Comparison of ENCODE assay signal across 16 cellular contexts in genomic region chr17:44637066-44637465, GRCh38. TPM values are rescaled to one million over a fixed set of nuclear protein-coding genes. Genes with fewer than 3 reads are reported as not detected.
DNase-seq lines count a peak whose midpoint lies in the region; FAIRE-seq and TF ChIP-seq lines count a peak whose summit lies in the region.
"Had no signal": no experiment of that assay in that cellular context is flagged by ENCODE, and none has a peak within 500 bp of the region (broad histone marks: within the 10 kb centered on the region; RNA-seq: fewer than 3 reads in every experiment).

No MANE protein-coding gene starts in this region.

- H4K91ac ChIP-seq in neuronal stem cell (ENCODE audit: low read depth, low read length, poor library complexity): no peak overlapping the region

- H3K27me3 ChIP-seq in GM23248 (replicated peaks; ENCODE audit: insufficient read depth) (no peaks in the 10 kb centered on the region), neuronal stem cell (ENCODE audit: control insufficient read depth in 3 of 3, insufficient read depth in 3 of 3, low read depth in 1 of 3, low read length in 3 of 3) (peaks cover 0 to 20% (median 0%) of the 10 kb centered on the region in 3 experiments), dorsolateral prefrontal cortex (peaks cover 0 to 3% (median 0%) of the 10 kb centered on the region in 45 donors), HAP-1 (ENCODE audit: low read depth) (no peaks in the 10 kb centered on the region)

- TF ChIP-seq CTCF in astrocyte of the cerebellum (IDR thresholded peaks at IDR 0.05; ENCODE audit: low read depth, low read length, missing control alignments) (no peak), dorsolateral prefrontal cortex (IDR thresholded peaks at IDR 0.05 in 54 of 56, conservative IDR thresholded peaks at IDR 0.05 in 2 of 56; ENCODE audit: low read depth in 1 of 56, partially characterized antibody in 56 of 56) (no peak)

- H3K14ac ChIP-seq in neuronal stem cell (ENCODE audit: low read length): no peak overlapping the region

- H3K79me1 ChIP-seq in neuronal stem cell (ENCODE audit: low read depth, low read length): no peaks in the 10 kb centered on the region

- H2BK15ac ChIP-seq in neuronal stem cell (ENCODE audit: low read length): no peak overlapping the region

- no peak overlapping the region for H2AK5ac ChIP-seq in neuronal stem cell (ENCODE audit: low read depth, low read length)

- in situ Hi-C loops in GM23248 (cut with MboI): loop anchor here (10.0 to 25.0 kb wide), 2 partner anchors 102 to 425 kb away; partner anchors contain the start of gene UBTF
- in situ Hi-C loops in astrocyte of the cerebellum (cut with HindIII; ENCODE audit: low sequenced_read_pairs): loop anchor here (25.0 kb wide), 1 partner anchor 275 kb away; the partner anchor contains the start of gene FAM171A2
- in situ Hi-C loops in HAP-1 (cut with MboI; ENCODE audit: low sequenced_read_pairs): no loop called here

- WGBS in GM23248 (ENCODE audit: low coverage in 1 of 2, low lambda C conversion rate in 2 of 2, missing lambda C conversion rate in 2 of 2), 2 experiments: 22 to 28% methylated on average over 1 of the region's 1 CpG
- WGBS in neuronal stem cell (ENCODE audit: extremely low coverage in 2 of 2, insufficient read length in 2 of 2, insufficient replicate concordance in 1 of 2), 2 donors: no CpG with 5 or more reads among the region's 1 CpG

- H3K4me2 ChIP-seq in GM23248 (ENCODE audit: unreplicated experiment) (no peak overlapping the region), neuronal stem cell (ENCODE audit: insufficient read depth, low read length, poor library complexity, severe bottlenecking) (no peak overlapping the region)
- H3K4me2 ChIP-seq: PC-9 had no signal

- H3K9me3 ChIP-seq in GM23248 (ENCODE audit: low read depth) (no peaks in the 10 kb centered on the region), neuronal stem cell (replicated peaks in 1 of 2; ENCODE audit: control insufficient read depth in 2 of 2, insufficient read depth in 1 of 2, low read depth in 1 of 2, low read length in 2 of 2) (no peaks in the 10 kb centered on the region), HAP-1 (no peaks in the 10 kb centered on the region)
- H3K9me3 ChIP-seq: BE2C, Caco-2 had no signal

- H3K9me2 ChIP-seq in GM23248 (ENCODE audit: insufficient read depth): no peaks in the 10 kb centered on the region

- H3K4me1 ChIP-seq in GM23248 (ENCODE audit: insufficient read depth) (no peaks in the 10 kb centered on the region), neuronal stem cell (ENCODE audit: control insufficient read depth in 2 of 2, insufficient read depth in 1 of 2, low read depth in 1 of 2, low read length in 2 of 2) (peaks cover 0 to 1% of the 10 kb centered on the region in 2 donors), HAP-1 (peaks cover 3% of the 10 kb centered on the region)
- H3K4me1 ChIP-seq: BE2C, Caco-2 had no signal

- H2AFZ ChIP-seq in GM23248 (0 out of 2 replicates have a peak overlapping the region, but pooled peaks have one; percentile 11), neuronal stem cell (ENCODE audit: low read length) (peak overlapping the region; percentile 33)
- H2AFZ ChIP-seq: PC-9 had no signal

- no peak overlapping the region for H3K27ac ChIP-seq in GM23248
- H3K27ac ChIP-seq in neuronal stem cell (replicated peaks; ENCODE audit: low read length): no peak overlapping the region
- H3K27ac ChIP-seq in dorsolateral prefrontal cortex: no peak overlapping the region
- H3K27ac ChIP-seq: PC-9, RWPE1 had no signal

- no peak overlapping the region for H2BK120ac ChIP-seq in neuronal stem cell (ENCODE audit: low read depth, low read length)

- H2BK5ac ChIP-seq in neuronal stem cell (ENCODE audit: low read length): no peak overlapping the region

- H2BK12ac ChIP-seq in neuronal stem cell (ENCODE audit: low read length): no peak overlapping the region

- H3K36me3 ChIP-seq in GM23248 (ENCODE audit: low read depth): no peaks in the 10 kb centered on the region
- no peaks in the 10 kb centered on the region for H3K36me3 ChIP-seq in neuronal stem cell (replicated peaks in 1 of 2; ENCODE audit: control insufficient read depth in 2 of 2, insufficient read depth in 2 of 2, low read length in 2 of 2)
- no peaks in the 10 kb centered on the region for H3K36me3 ChIP-seq in HAP-1 (replicated peaks)
- H3K36me3 ChIP-seq: BE2C had no signal

- no peak overlapping the region for H4K8ac ChIP-seq in neuronal stem cell (ENCODE audit: low read depth, low read length)

- H3K4me3 ChIP-seq in GM23248 (no peak overlapping the region), astrocyte of the cerebellum (ENCODE audit: low read depth, low read length) (no peak overlapping the region), neuronal stem cell (ENCODE audit: low read length in 2 of 2) (no peak overlapping the region), dorsolateral prefrontal cortex (no peak overlapping the region), HAP-1 (no peak overlapping the region)
- H3K4me3 ChIP-seq: PC-9 had no signal

- no peaks in the 10 kb centered on the region for H4K20me1 ChIP-seq in GM23248 (ENCODE audit: insufficient read depth)

- H3K23ac ChIP-seq in neuronal stem cell (ENCODE audit: low read depth, low read length, poor library complexity): no peak overlapping the region

- FAIRE-seq in GM19239 (lab: Jason Lieb, UNC): no peak

- H3K79me2 ChIP-seq in GM23248 (ENCODE audit: insufficient read depth): no peaks in the 10 kb centered on the region

- H3K9ac ChIP-seq in GM23248 (no peak overlapping the region), neuronal stem cell (ENCODE audit: low read depth, low read length, poor library complexity) (no peak overlapping the region)

- H3F3A ChIP-seq in GM23248 (ENCODE audit: insufficient read depth): no peaks in the 10 kb centered on the region

- intact Hi-C loops in dorsolateral prefrontal cortex (cut with DNase I): loop anchor here (2.0 to 10.0 kb wide), 2 partner anchors 92 to 104 kb away; no protein-coding TSS in a partner anchor

- no peak for DNase-seq in GM23248
- peak; percentile 14 for DNase-seq in LoVo (ENCODE audit: low spot score)
- DNase-seq in astrocyte of the cerebellum (ENCODE audit: low read depth): peak; percentile 36
- no peak for DNase-seq in neuronal stem cell (ENCODE audit: low spot score)
- no peak for DNase-seq in dorsolateral prefrontal cortex
- no peak for DNase-seq in GM19239 (ENCODE audit: insufficient read length, low spot score)
- no peak for DNase-seq in HAP-1 (ENCODE audit: low spot score in 2 of 2)
- DNase-seq: BE2C; CD4-positive, alpha-beta T cell; NCI-H1436 treated with DMSO at 0.1 percent for 48 hours; NCI-H2171; NCI-H748 treated with DMSO at 0.1 percent for 48 hours; T-helper 1 cell had no signal

- H3K4ac ChIP-seq in neuronal stem cell (ENCODE audit: low read length): no peak overlapping the region

- no peak overlapping the region for H3K18ac ChIP-seq in neuronal stem cell (ENCODE audit: low read length)

RNA-seq across cellular contexts. Expression of gene MEIOC, which starts 19.2 kb away (rescaled TPM):
- not detected in 2 replicates for total RNA-seq in GM23248 (2014; rRNA removed; shearing (Covaris generic))
- 0.34 and 0.65 TPM in 2 replicates for polyA plus RNA-seq in GM23248 (2016; fragmentation: Nextera tagmentation; extraction: Ambion mirVana)
- 2.5 TPM for polyA plus RNA-seq in neuronal stem cell (2013, experiment 1 of 2)
- polyA plus RNA-seq in neuronal stem cell (2013, experiment 2 of 2): 2.9 TPM
- total RNA-seq in dorsolateral prefrontal cortex: 1 to 10 TPM in 6 of 120 experiments, under 1 TPM in 49, not detected in 65; 0.08 to 1.4 (median 0.30) TPM
- total RNA-seq: Caco-2, PC-9 had no signal

RNA-seq across cellular contexts. Expression of gene CCDC43, which starts 52.5 kb away (rescaled TPM):
- 25.7 and 31.0 TPM in 2 replicates for total RNA-seq in GM23248 (2014; rRNA removed; shearing (Covaris generic))
- 33.7 and 34.9 TPM in 2 replicates for polyA plus RNA-seq in GM23248 (2016; fragmentation: Nextera tagmentation; extraction: Ambion mirVana)
- polyA plus RNA-seq in neuronal stem cell (2013, experiment 1 of 2): 28.1 TPM
- polyA plus RNA-seq in neuronal stem cell (2013, experiment 2 of 2): 28.7 TPM
- total RNA-seq in dorsolateral prefrontal cortex: 10 to 100 TPM; 18.2 to 35.2 (median 24.7) TPM

Comparison
In these comparisons a context has a peak if more than half of its experiments do, and no peak if none do; other contexts are left out.
1. DNase-seq: peak in LoVo (single experiment) and astrocyte of the cerebellum (single experiment); none in GM23248 (single experiment), neuronal stem cell (single experiment), dorsolateral prefrontal cortex (0 of 10), GM19239 (single experiment) and HAP-1 (0 of 2).